1 cellular context compared by ENCODE assay signal in the genomic region with DNA sequence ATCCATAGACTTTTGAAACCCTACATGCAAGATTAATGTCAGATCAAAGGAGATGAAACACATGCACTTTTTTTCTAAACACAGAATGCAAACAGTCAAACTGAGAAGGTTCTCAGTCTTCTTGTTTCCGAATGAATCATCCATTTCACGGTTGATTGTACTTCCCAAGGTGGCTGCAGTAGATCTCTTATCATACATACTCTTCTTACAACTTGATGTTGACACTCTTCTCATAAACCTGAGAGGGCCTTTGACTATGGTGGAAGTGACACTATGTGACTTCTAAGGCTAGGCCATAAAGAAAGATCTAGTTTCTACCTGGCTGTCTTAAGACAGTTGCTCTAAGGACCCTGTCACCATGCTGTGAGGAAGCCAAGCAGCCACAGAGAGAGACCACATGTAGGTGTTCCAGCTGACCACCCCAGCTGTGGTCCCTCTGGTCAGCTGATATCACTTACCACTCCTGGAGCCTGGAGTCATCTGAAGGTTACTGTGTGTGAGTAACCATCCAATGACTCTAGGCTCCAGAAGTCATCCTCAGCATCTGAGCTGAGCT.
TF ChIP-seq lines count a peak whose summit lies in the region.

No MANE protein-coding gene starts in this region.

TF ChIP-seq in SK-N-SH treated with all-trans-retinoic acid at 6 μM for 48 hours, 23 proteins besides CTCF, POLR2A, EP300 and RAD21 (continued from another document):
- TF ChIP-seq, protein P1, sequence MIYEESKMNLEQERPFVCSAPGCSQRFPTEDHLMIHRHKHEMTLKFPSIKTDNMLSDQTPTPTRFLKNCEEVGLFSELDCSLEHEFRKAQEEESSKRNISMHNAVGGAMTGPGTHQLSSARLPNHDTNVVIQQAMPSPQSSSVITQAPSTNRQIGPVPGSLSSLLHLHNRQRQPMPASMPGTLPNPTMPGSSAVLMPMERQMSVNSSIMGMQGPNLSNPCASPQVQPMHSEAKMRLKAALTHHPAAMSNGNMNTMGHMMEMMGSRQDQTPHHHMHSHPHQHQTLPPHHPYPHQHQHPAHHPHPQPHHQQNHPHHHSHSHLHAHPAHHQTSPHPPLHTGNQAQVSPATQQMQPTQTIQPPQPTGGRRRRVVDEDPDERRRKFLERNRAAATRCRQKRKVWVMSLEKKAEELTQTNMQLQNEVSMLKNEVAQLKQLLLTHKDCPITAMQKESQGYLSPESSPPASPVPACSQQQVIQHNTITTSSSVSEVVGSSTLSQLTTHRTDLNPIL (CRISPR knock-in tag; IDR thresholded peaks at IDR 0.05; ENCODE audit: low read depth) = no peak
